In the genomic region with DNA sequence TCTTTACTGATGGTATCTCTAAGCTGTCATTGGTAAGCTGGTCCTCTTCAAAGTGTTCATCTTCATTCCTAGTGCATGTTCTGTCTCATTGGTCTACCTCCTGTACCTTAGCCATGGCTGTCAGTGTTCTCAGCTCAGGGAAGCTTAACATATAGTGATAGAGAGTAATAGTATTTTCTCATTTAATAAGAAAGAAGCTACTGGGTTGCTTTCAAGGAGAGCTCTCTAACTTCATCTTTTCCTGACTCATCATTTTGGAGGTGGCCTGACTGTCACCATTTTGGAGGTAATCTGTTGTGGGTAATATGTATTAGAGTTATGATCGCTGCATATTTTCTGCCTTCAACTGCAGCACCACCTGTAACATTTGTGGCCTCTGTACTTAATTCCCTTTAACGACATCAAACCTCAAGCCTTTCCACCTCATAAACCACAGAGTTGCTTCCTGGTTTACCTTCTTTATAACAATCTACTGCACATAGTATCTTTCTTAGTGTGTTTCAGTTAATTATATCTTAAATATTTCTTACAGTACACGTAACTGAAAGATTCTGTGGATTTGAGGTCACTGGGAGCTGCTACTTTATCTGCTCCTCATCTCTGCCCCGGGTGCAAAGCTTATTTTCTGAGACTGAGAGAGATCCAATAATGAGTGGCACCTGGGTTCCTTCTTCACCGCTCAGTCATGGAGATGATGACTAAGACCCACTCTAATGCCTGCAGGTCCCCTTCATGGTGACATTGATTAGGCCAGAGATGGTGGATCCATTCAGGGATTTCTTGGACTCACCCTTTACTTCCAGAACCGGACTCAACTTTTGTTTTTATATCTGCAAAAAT, we compare ENCODE assay signal across 20 cellular contexts.
DNase-seq lines count a peak whose midpoint lies in the region; ATAC-seq and TF ChIP-seq lines count a peak whose summit lies in the region.
"Had no signal": no experiment of that assay in that cellular context is flagged by ENCODE, and none has a peak within 500 bp of the region (broad histone marks: within the 10 kb centered on the region; RNA-seq: fewer than 3 reads in every experiment).

No MANE protein-coding gene starts in this region.

- H3K36me3 Mint-ChIP-seq in activated naive CD8-positive, alpha-beta T cell treated with anti-CD3 and anti-CD28 coated beads, Interleukin-2, amount 10 ng/mL, durations not matched to agents 7 days and 5 days: no peaks in the 10 kb centered on the region
- H3K36me3 Mint-ChIP-seq in activated naive CD8-positive, alpha-beta T cell treated with anti-CD3 and anti-CD28 coated beads for 36 hours: no peaks in the 10 kb centered on the region
- no peaks in the 10 kb centered on the region for H3K36me3 Mint-ChIP-seq in activated CD8-positive, alpha-beta T cell treated with anti-CD3 and anti-CD28 coated beads for 36 hours (ENCODE audit: low read depth)
- H3K36me3 Mint-ChIP-seq: type B pancreatic cell had no signal

- H3K27ac Mint-ChIP-seq in activated naive CD8-positive, alpha-beta T cell treated with anti-CD3 and anti-CD28 coated beads, Interleukin-2, amount 10 ng/mL, durations not matched to agents 7 days and 5 days: peak overlapping the region; percentile 31
- H3K27ac Mint-ChIP-seq in activated naive CD8-positive, alpha-beta T cell treated with anti-CD3 and anti-CD28 coated beads for 36 hours: no peak overlapping the region
- H3K27ac Mint-ChIP-seq in activated CD8-positive, alpha-beta T cell treated with anti-CD3 and anti-CD28 coated beads for 36 hours: no peak overlapping the region
- no peak overlapping the region for H3K27ac Mint-ChIP-seq in stimulated activated naive CD8-positive, alpha-beta T cell treated with anti-CD3 and anti-CD28 coated beads, Interleukin-15, amount 100 ng/mL, for 72 hours
- H3K27ac Mint-ChIP-seq: activated B cell treated with CpG ODN at 0.5 μM for 24 hours, type B pancreatic cell had no signal

- intact Hi-C loops in activated CD8-positive, alpha-beta T cell treated with anti-CD3 and anti-CD28 coated beads for 36 hours (cut with micrococcal nuclease): no loop called here

- peak overlapping the region; percentile 55 for H3K9ac ChIP-seq in Loucy (ENCODE audit: low read depth, low read length, poor library complexity, severe bottlenecking)

- H3K4me3 Mint-ChIP-seq in activated naive CD8-positive, alpha-beta T cell treated with anti-CD3 and anti-CD28 coated beads, Interleukin-2, amount 10 ng/mL, durations not matched to agents 7 days and 5 days: peak overlapping the region; percentile 12
- H3K4me3 Mint-ChIP-seq in activated naive CD8-positive, alpha-beta T cell treated with anti-CD3 and anti-CD28 coated beads for 36 hours: no peak overlapping the region
- H3K4me3 Mint-ChIP-seq in activated CD8-positive, alpha-beta T cell treated with anti-CD3 and anti-CD28 coated beads for 36 hours: no peak overlapping the region
- H3K4me3 Mint-ChIP-seq in stimulated activated naive CD8-positive, alpha-beta T cell treated with anti-CD3 and anti-CD28 coated beads, Interleukin-15, amount 100 ng/mL, for 72 hours: peak overlapping the region in 1 of 2 donors; percentile 19
- H3K4me3 Mint-ChIP-seq: activated B cell treated with CpG ODN at 0.5 μM for 24 hours, type B pancreatic cell had no signal

- H3K27me3 ChIP-seq in Loucy (ENCODE audit: insufficient read depth, low read length, poor library complexity, severe bottlenecking): no peaks in the 10 kb centered on the region

- peaks cover 2% of the 10 kb centered on the region for H3K4me1 Mint-ChIP-seq in activated naive CD8-positive, alpha-beta T cell treated with anti-CD3 and anti-CD28 coated beads, Interleukin-2, amount 10 ng/mL, durations not matched to agents 7 days and 5 days
- peaks cover 3% of the 10 kb centered on the region for H3K4me1 Mint-ChIP-seq in activated naive CD8-positive, alpha-beta T cell treated with anti-CD3 and anti-CD28 coated beads for 36 hours
- peaks cover 6% of the 10 kb centered on the region for H3K4me1 Mint-ChIP-seq in activated CD8-positive, alpha-beta T cell treated with anti-CD3 and anti-CD28 coated beads for 36 hours (ENCODE audit: low read depth)
- peaks cover 5% of the 10 kb centered on the region for H3K4me1 Mint-ChIP-seq in stimulated activated naive CD8-positive, alpha-beta T cell treated with anti-CD3 and anti-CD28 coated beads, Interleukin-15, amount 100 ng/mL, for 72 hours
- H3K4me1 Mint-ChIP-seq: activated B cell treated with CpG ODN at 0.5 μM for 24 hours had no signal

- H3K9me3 Mint-ChIP-seq in activated naive CD8-positive, alpha-beta T cell treated with anti-CD3 and anti-CD28 coated beads, Interleukin-2, amount 10 ng/mL, durations not matched to agents 7 days and 5 days: no peaks in the 10 kb centered on the region
- H3K9me3 Mint-ChIP-seq in activated naive CD8-positive, alpha-beta T cell treated with anti-CD3 and anti-CD28 coated beads for 36 hours: peaks cover 1% of the 10 kb centered on the region
- H3K9me3 Mint-ChIP-seq in activated CD8-positive, alpha-beta T cell treated with anti-CD3 and anti-CD28 coated beads for 36 hours: no peaks in the 10 kb centered on the region
- H3K9me3 Mint-ChIP-seq in stimulated activated naive CD8-positive, alpha-beta T cell treated with anti-CD3 and anti-CD28 coated beads, Interleukin-15, amount 100 ng/mL, for 72 hours: peaks cover 0 to 5% of the 10 kb centered on the region in 2 donors
- H3K9me3 Mint-ChIP-seq: type B pancreatic cell had no signal

- peaks cover 18% of the 10 kb centered on the region for H3F3A ChIP-seq in Loucy (ENCODE audit: low read depth)

- no peaks in the 10 kb centered on the region for H3K9me2 ChIP-seq in Loucy (replicated peaks; ENCODE audit: low read depth, low read length)

- no peaks in the 10 kb centered on the region for H3K79me2 ChIP-seq in Loucy (ENCODE audit: insufficient read depth, low read length)

- H3K27me3 Mint-ChIP-seq in activated naive CD8-positive, alpha-beta T cell treated with anti-CD3 and anti-CD28 coated beads, Interleukin-2, amount 10 ng/mL, durations not matched to agents 7 days and 5 days: no peaks in the 10 kb centered on the region
- no peaks in the 10 kb centered on the region for H3K27me3 Mint-ChIP-seq in activated naive CD8-positive, alpha-beta T cell treated with anti-CD3 and anti-CD28 coated beads for 36 hours
- H3K27me3 Mint-ChIP-seq in activated CD8-positive, alpha-beta T cell treated with anti-CD3 and anti-CD28 coated beads for 36 hours: no peaks in the 10 kb centered on the region
- H3K27me3 Mint-ChIP-seq in stimulated activated naive CD8-positive, alpha-beta T cell treated with anti-CD3 and anti-CD28 coated beads, Interleukin-15, amount 100 ng/mL, for 72 hours: no peaks in the 10 kb centered on the region
- H3K27me3 Mint-ChIP-seq: activated B cell treated with CpG ODN at 0.5 μM for 24 hours had no signal

- peak overlapping the region; percentile 41; the same call in 1 of the 2 replicates for H2AFZ ChIP-seq in Loucy (ENCODE audit: low read length)

- POLR2A ChIA-PET in activated naive CD8-positive, alpha-beta T cell treated with anti-CD3 and anti-CD28 coated beads, Interleukin-2, amount 10 ng/mL, durations not matched to agents 7 days and 5 days (lab: Charles Lee): no interaction called here
- POLR2A ChIA-PET in activated CD8-positive, alpha-beta T cell treated with anti-CD3 and anti-CD28 coated beads for 36 hours (lab: Charles Lee): no interaction called here

- CTCF ChIA-PET in activated CD8-positive, alpha-beta T cell treated with anti-CD3 and anti-CD28 coated beads for 36 hours (lab: Charles Lee): no interaction called here

- peaks cover 49% of the 10 kb centered on the region for H3K4me1 ChIP-seq in Loucy (ENCODE audit: insufficient read depth, low read length, poor library complexity, severe bottlenecking)
- H3K4me1 ChIP-seq: prostate gland had no signal

- H3K4me2 ChIP-seq in Loucy (ENCODE audit: low read depth, low read length, poor library complexity, severe bottlenecking): peak overlapping the region; percentile 75

- DNase-seq in activated naive CD8-positive, alpha-beta T cell treated with anti-CD3 and anti-CD28 coated beads, Interleukin-2, amount 10 ng/mL, durations not matched to agents 7 days and 5 days: no peak
- DNase-seq in activated naive CD8-positive, alpha-beta T cell treated with anti-CD3 and anti-CD28 coated beads for 36 hours: no peak
- DNase-seq in activated CD8-positive, alpha-beta T cell treated with anti-CD3 and anti-CD28 coated beads for 36 hours: peak; percentile 20
- peak in 1 of 2 donors; percentile 14 for DNase-seq in stimulated activated naive CD8-positive, alpha-beta T cell treated with anti-CD3 and anti-CD28 coated beads, Interleukin-15, amount 100 ng/mL, for 72 hours
- DNase-seq in iPS-NIHi7 (ENCODE audit: extremely low spot score) (no peak), NCI-H187 (lab: John Stamatoyannopoulos, UW) (no peak)
- DNase-seq: activated B cell treated with CpG ODN at 0.5 μM for 24 hours; activated CD8-positive, alpha-beta memory T cell treated with anti-CD3 and anti-CD28 coated beads, Interleukin-2, amount 50 U/mL, for 4 hours; DMS 273 treated with DMSO at 0.1 percent for 48 hours; GOT3; Kasumi-1; NCI-H1092; NCI-H187 treated with DMSO at 0.1 percent for 48 hours; NCI-H748 treated with DMSO at 0.1 percent for 48 hours; T1000 had no signal

- peak; percentile 52 for ATAC-seq in activated naive CD8-positive, alpha-beta T cell treated with anti-CD3 and anti-CD28 coated beads, Interleukin-2, amount 10 ng/mL, durations not matched to agents 7 days and 5 days (ENCODE audit: low read depth)
- ATAC-seq in activated CD8-positive, alpha-beta T cell treated with anti-CD3 and anti-CD28 coated beads for 36 hours: peak; percentile 65
- peak; percentile 82 for ATAC-seq in stimulated activated naive CD8-positive, alpha-beta T cell treated with anti-CD3 and anti-CD28 coated beads, Interleukin-15, amount 100 ng/mL, for 72 hours
- ATAC-seq in HG02571 (IDR thresholded peaks at IDR 0.05; ENCODE audit: unreplicated experiment): no peak
- ATAC-seq: SK-N-SH treated with all-trans-retinoic acid at 6 μM for 48 hours had no signal

- H3K4me3 ChIP-seq in Loucy (ENCODE audit: low read length, poor library complexity, severe bottlenecking): peak overlapping the region; percentile 56
- H3K4me3 ChIP-seq: prostate gland had no signal

- H3K36me3 ChIP-seq in Loucy (ENCODE audit: insufficient read depth, low read length): no peaks in the 10 kb centered on the region
- H3K36me3 ChIP-seq: prostate gland had no signal

- no peaks in the 10 kb centered on the region for H3K9me3 ChIP-seq in Loucy (ENCODE audit: insufficient read depth, low read depth, low read length)
- H3K9me3 ChIP-seq: prostate gland had no signal

- no peaks in the 10 kb centered on the region for H4K20me1 ChIP-seq in Loucy (ENCODE audit: insufficient read depth, low read length, poor library complexity, severe bottlenecking)

- no peak for TF ChIP-seq CTCF in Loucy (conservative IDR thresholded peaks at IDR 0.05; ENCODE audit: low read length)
- no peak for TF ChIP-seq CTCF in activated CD8-positive, alpha-beta T cell treated with anti-CD3 and anti-CD28 coated beads for 36 hours (IDR thresholded peaks at IDR 0.05)
